Comparison of ENCODE assay signal across 20 cellular contexts in genomic region chr18:37559194-37559593, GRCh38. TPM values are rescaled to one million over a fixed set of nuclear protein-coding genes. Genes with fewer than 3 reads are reported as not detected.
DNase-seq lines count a peak whose midpoint lies in the region; ATAC-seq and TF ChIP-seq lines count a peak whose summit lies in the region.
"Had no signal": no experiment of that assay in that cellular context is flagged by ENCODE, and none has a peak within 500 bp of the region (broad histone marks: within the 10 kb centered on the region; RNA-seq: fewer than 3 reads in every experiment).

No MANE protein-coding gene starts in this region.

- no peaks in the 10 kb centered on the region for H3K4me1 Mint-ChIP-seq in activated T-helper 2 cell treated with anti-CD3 and anti-CD28 coated beads, Interferon-gamma antibody, Interleukin-2, Interleukin-4, amounts not matched to agents 10 μg/mL and 5 μg/mL and 100 μg/mL, durations not matched to agents 14 hours and 24 hours and 36 hours (ENCODE audit: low read depth)

- H3K27ac ChIP-seq in BLaER1 treated with 17β-estradiol and CSF1 and Interleukin-3, amounts not matched to agents 10 nM and 100 nM = no peak overlapping the region
- no peak overlapping the region for H3K27ac ChIP-seq in neural cell (ENCODE audit: low read length)
- H3K27ac ChIP-seq: A549 had no signal

- ATAC-seq in GM18867 (IDR thresholded peaks at IDR 0.05; ENCODE audit: unreplicated experiment) (peak; percentile 59), HG03565 (IDR thresholded peaks at IDR 0.05; ENCODE audit: unreplicated experiment) (peak; percentile 40)
- ATAC-seq in activated naive CD4-positive, alpha-beta T cell treated with anti-CD3 and anti-CD28 coated beads, Interleukin-2, amount 50 U/mL, for 72 hours = no peak
- ATAC-seq: A549; CD8-positive, alpha-beta T cell had no signal

- no peaks in the 10 kb centered on the region; a peak in 1 of 22 replicates for H4K20me1 ChIP-seq in BLaER1 treated with 17β-estradiol and CSF1 and Interleukin-3, amounts not matched to agents 10 nM and 100 nM
- peaks cover 12% of the 10 kb centered on the region for H4K20me1 ChIP-seq in neural cell (ENCODE audit: insufficient read depth)

- DNase-seq in cortex of kidney (lab: John Stamatoyannopoulos, UW) = no peak
- no peak for DNase-seq in activated T-helper 2 cell treated with anti-CD3 and anti-CD28 coated beads, Interferon-gamma antibody, Interleukin-2, Interleukin-4, amounts not matched to agents 10 μg/mL and 5 μg/mL and 100 μg/mL, durations not matched to agents 14 hours and 24 hours and 36 hours (ENCODE audit: low spot score)
- no peak for DNase-seq in activated naive CD4-positive, alpha-beta T cell treated with anti-CD3 and anti-CD28 coated beads, Interleukin-2, amount 50 U/mL, for 72 hours (ENCODE audit: low spot score in 2 of 2)
- DNase-seq: Calu3; CD8-positive, alpha-beta T cell; H7; Karpas-422; NCI-H1048; NCI-H1436 treated with DMSO at 0.1 percent for 48 hours; NCI-H2029; NCI-H524 treated with DMSO at 0.1 percent for 48 hours had no signal

- H3K79me2 ChIP-seq in neural cell (replicated peaks; ENCODE audit: insufficient read depth, low read length) = peaks cover 96% of the 10 kb centered on the region

- no peak overlapping the region for H3K9ac ChIP-seq in BLaER1 treated with 17β-estradiol and CSF1 and Interleukin-3, amounts not matched to agents 10 nM and 100 nM
- peak overlapping the region; percentile 4 for H3K9ac ChIP-seq in neural cell (ENCODE audit: low read length)

- H3K27me3 Mint-ChIP-seq in activated T-helper 2 cell treated with anti-CD3 and anti-CD28 coated beads, Interferon-gamma antibody, Interleukin-2, Interleukin-4, amounts not matched to agents 10 μg/mL and 5 μg/mL and 100 μg/mL, durations not matched to agents 14 hours and 24 hours and 36 hours (ENCODE audit: low read depth) = peaks cover 15% of the 10 kb centered on the region

- H2AFZ ChIP-seq in neural cell (ENCODE audit: low read depth, low read length) = no peak overlapping the region

- no peak overlapping the region for H3K27ac Mint-ChIP-seq in activated T-helper 2 cell treated with anti-CD3 and anti-CD28 coated beads, Interferon-gamma antibody, Interleukin-2, Interleukin-4, amounts not matched to agents 10 μg/mL and 5 μg/mL and 100 μg/mL, durations not matched to agents 14 hours and 24 hours and 36 hours
- no peak overlapping the region for H3K27ac Mint-ChIP-seq in activated naive CD4-positive, alpha-beta T cell treated with anti-CD3 and anti-CD28 coated beads, Interleukin-2, amount 50 U/mL, for 72 hours
- H3K27ac Mint-ChIP-seq: CD8-positive, alpha-beta T cell had no signal

- no peak overlapping the region for H3K4me3 ChIP-seq in BLaER1 treated with 17β-estradiol and CSF1 and Interleukin-3, amounts not matched to agents 10 nM and 100 nM
- peak overlapping the region; percentile 84 for H3K4me3 ChIP-seq in neural cell (ENCODE audit: low read length)
- H3K4me3 ChIP-seq: A549 had no signal

- H3K4me1 ChIP-seq in BLaER1 treated with 17β-estradiol and CSF1 and Interleukin-3, amounts not matched to agents 10 nM and 100 nM = peaks cover 0 to 16% (median 8%) of the 10 kb centered on the region in 10 experiments; a peak in 7 of 20 replicates
- H3K4me1 ChIP-seq: A549 had no signal

- H3K4me2 ChIP-seq in BLaER1 treated with 17β-estradiol and CSF1 and Interleukin-3, amounts not matched to agents 10 nM and 100 nM = peak overlapping the region in 6 of 11 experiments; percentile 2 to 40 (median 14); a peak in 7 of 22 replicates
- H3K4me2 ChIP-seq in neural cell (ENCODE audit: low read length) = peak overlapping the region; percentile 4
- H3K4me2 ChIP-seq: A549 had no signal

- no peak for TF ChIP-seq RAD21 in neural cell (conservative IDR thresholded peaks at IDR 0.05)

- H3K36me3 Mint-ChIP-seq in activated T-helper 2 cell treated with anti-CD3 and anti-CD28 coated beads, Interferon-gamma antibody, Interleukin-2, Interleukin-4, amounts not matched to agents 10 μg/mL and 5 μg/mL and 100 μg/mL, durations not matched to agents 14 hours and 24 hours and 36 hours (ENCODE audit: low read depth) = no peaks in the 10 kb centered on the region
- H3K36me3 Mint-ChIP-seq in activated naive CD4-positive, alpha-beta T cell treated with anti-CD3 and anti-CD28 coated beads, Interleukin-2, amount 50 U/mL, for 72 hours = peaks cover 0 to 11% of the 10 kb centered on the region in 2 donors
- H3K36me3 Mint-ChIP-seq: CD8-positive, alpha-beta T cell; IgD-negative memory B cell had no signal

- intact Hi-C loops in activated T-helper 2 cell treated with anti-CD3 and anti-CD28 coated beads, Interferon-gamma antibody, Interleukin-2, Interleukin-4, amounts not matched to agents 10 μg/mL and 5 μg/mL and 100 μg/mL, durations not matched to agents 14 hours and 24 hours and 36 hours (cut with micrococcal nuclease) = no loop called here

- no peaks in the 10 kb centered on the region for H3K9me3 Mint-ChIP-seq in activated T-helper 2 cell treated with anti-CD3 and anti-CD28 coated beads, Interferon-gamma antibody, Interleukin-2, Interleukin-4, amounts not matched to agents 10 μg/mL and 5 μg/mL and 100 μg/mL, durations not matched to agents 14 hours and 24 hours and 36 hours
- peaks cover 0 to 4% of the 10 kb centered on the region in 2 donors for H3K9me3 Mint-ChIP-seq in activated naive CD4-positive, alpha-beta T cell treated with anti-CD3 and anti-CD28 coated beads, Interleukin-2, amount 50 U/mL, for 72 hours
- H3K9me3 Mint-ChIP-seq: CD8-positive, alpha-beta T cell had no signal

- H3F3A ChIP-seq in neural cell (ENCODE audit: insufficient read depth, low read length, poor library complexity, severe bottlenecking) = no peaks in the 10 kb centered on the region

- H3K9me3 ChIP-seq in BLaER1 treated with 17β-estradiol and CSF1 and Interleukin-3, amounts not matched to agents 10 nM and 100 nM (replicated peaks in 1 of 11) = no peaks in the 10 kb centered on the region
- no peaks in the 10 kb centered on the region for H3K9me3 ChIP-seq in neural cell (ENCODE audit: low read length)
- H3K9me3 ChIP-seq: A549 had no signal

- no peak for TF ChIP-seq CTCF in neural cell (IDR thresholded peaks at IDR 0.05; ENCODE audit: poor library complexity, severe bottlenecking)

- H3K4me3 Mint-ChIP-seq in activated T-helper 2 cell treated with anti-CD3 and anti-CD28 coated beads, Interferon-gamma antibody, Interleukin-2, Interleukin-4, amounts not matched to agents 10 μg/mL and 5 μg/mL and 100 μg/mL, durations not matched to agents 14 hours and 24 hours and 36 hours (ENCODE audit: low read depth) = no peak overlapping the region
- H3K4me3 Mint-ChIP-seq: CD8-positive, alpha-beta T cell; IgD-negative memory B cell had no signal

- H3K27me3 ChIP-seq in BLaER1 treated with 17β-estradiol and CSF1 and Interleukin-3, amounts not matched to agents 10 nM and 100 nM = no peaks in the 10 kb centered on the region
- no peaks in the 10 kb centered on the region for H3K27me3 ChIP-seq in neural cell (ENCODE audit: insufficient read depth, low read depth, low read length)

- no peak for TF ChIP-seq EP300 in neural cell (conservative IDR thresholded peaks at IDR 0.05; ENCODE audit: poor library complexity, severe bottlenecking)

- no peaks in the 10 kb centered on the region for H3K36me3 ChIP-seq in BLaER1 treated with 17β-estradiol and CSF1 and Interleukin-3, amounts not matched to agents 10 nM and 100 nM
- H3K36me3 ChIP-seq in neural cell (ENCODE audit: insufficient read depth, low read length) = peaks cover 3% of the 10 kb centered on the region

- H3K9me2 ChIP-seq in neural cell (ENCODE audit: insufficient read depth, low read length) = no peaks in the 10 kb centered on the region

TF ChIP-seq in neural cell, 6 proteins besides CTCF, POLR2A, EP300 and RAD21:
- TF ChIP-seq POLR2AphosphoS5 (IDR thresholded peaks at IDR 0.05) (no peak), TAF1 (IDR thresholded peaks at IDR 0.05; ENCODE audit: low read depth) (no peak), SMC3 (conservative IDR thresholded peaks at IDR 0.05; ENCODE audit: poor library complexity) (no peak), REST (IDR thresholded peaks at IDR 0.05; ENCODE audit: borderline replicate concordance) (no peak), EZH2 (IDR thresholded peaks at IDR 0.05; ENCODE audit: borderline replicate concordance, insufficient read depth, low read length, poor library complexity, severe bottlenecking) (no peak), MXI1 (conservative IDR thresholded peaks at IDR 0.05; ENCODE audit: poor library complexity, severe bottlenecking) (no peak)

RNA-seq across cellular contexts. Expression of gene CELF4, which starts 6.4 kb away (rescaled TPM):
- 191 and 206 TPM in 2 replicates for polyA plus RNA-seq in neural cell
- polyA minus RNA-seq in neural cell = 171 and 217 TPM in 2 replicates
- not detected in 2 replicates for total RNA-seq in activated T-helper 2 cell treated with anti-CD3 and anti-CD28 coated beads, Interferon-gamma antibody, Interleukin-2, Interleukin-4, amounts not matched to agents 10 μg/mL and 5 μg/mL and 100 μg/mL, durations not matched to agents 14 hours and 24 hours and 36 hours
- not detected for total RNA-seq in activated naive CD4-positive, alpha-beta T cell treated with anti-CD3 and anti-CD28 coated beads, Interleukin-2, amount 50 U/mL, for 72 hours
- total RNA-seq: CD8-positive, alpha-beta T cell; MCF 10A; T-helper 1 cell treated with Interleukin-12 subunit alpha and Interleukin-12 subunit beta and Interleukin-4 antibody, amounts not matched to agents 30 ng/mL and 1 ng/mL, for 36 hours had no signal
- polyA plus RNA-seq: BJ had no signal

Comparison
In these comparisons a context has a peak if more than half of its experiments do, and no peak if none do; other contexts are left out.
1. ATAC-seq: peak in GM18867 (single experiment) and HG03565 (single experiment); none in activated naive CD4-positive, alpha-beta T cell treated with anti-CD3 and anti-CD28 coated beads, Interleukin-2, amount 50 U/mL, for 72 hours (0 of 2).